In genomic region chr6:37077459-37078296, GRCh38 we compare ENCODE assay signal across 11 cellular contexts.
A peak's percentile ranks its signal among the peaks of the same experiment; 100 is the strongest.
DNase-seq lines count a peak whose midpoint lies in the region; ATAC-seq and TF ChIP-seq lines count a peak whose summit lies in the region.
"Had no signal": no experiment of that assay in that cellular context is flagged by ENCODE, and none has a peak within 500 bp of the region (broad histone marks: within the 10 kb centered on the region; RNA-seq: fewer than 3 reads in every experiment).

No MANE protein-coding gene starts in this region.

- intact Hi-C loops in gastrocnemius medialis (cut with DNase I; ENCODE audit: low total_unique reads) = no loop called here
- intact Hi-C loops in activated CD4-positive, alpha-beta memory T cell treated with anti-CD3 and anti-CD28 coated beads for 36 hours (cut with micrococcal nuclease) = no loop called here

- peak; percentile 97 for DNase-seq in GM03348 (ENCODE audit: low spot score)
- DNase-seq in brain pericyte (ENCODE audit: low read depth, low spot score) = peak; percentile 78
- DNase-seq in hepatocyte (ENCODE audit: low spot score) = peak; percentile 83
- peak; percentile 36 to 67 for DNase-seq in gastrocnemius medialis
- DNase-seq in activated CD4-positive, alpha-beta memory T cell treated with anti-CD3 and anti-CD28 coated beads for 36 hours = no peak
- DNase-seq in DMS114 treated with DMSO at 0.1 percent for 48 hours (lab: John Stamatoyannopoulos, UW; ENCODE audit: unreplicated experiment) = no peak
- no peak for DNase-seq in activated CD4-positive, alpha-beta T cell treated with anti-CD3 and anti-CD28 coated beads for 4 hours
- DNase-seq in activated CD4-positive, alpha-beta T cell treated with anti-CD3 and anti-CD28 coated beads, Interleukin-2, amount 50 U/mL, for 1 hour = no peak
- DNase-seq: DND-41, SHP77 had no signal

- peak overlapping the region; percentile 67 for H3K4me2 ChIP-seq in hepatocyte

- H3K4me3 ChIP-seq in hepatocyte (no peak overlapping the region), gastrocnemius medialis (no peak overlapping the region)

- H4K20me1 ChIP-seq in hepatocyte (ENCODE audit: insufficient read depth, poor library complexity, severe bottlenecking) = no peaks in the 10 kb centered on the region

- no peaks in the 10 kb centered on the region for H3K79me2 ChIP-seq in hepatocyte

- H3K4me1 ChIP-seq in hepatocyte (ENCODE audit: insufficient read depth) (peaks cover 11% of the 10 kb centered on the region), gastrocnemius medialis (peaks cover 5 to 19% of the 10 kb centered on the region in 2 donors)

- H3K27ac Mint-ChIP-seq in activated CD4-positive, alpha-beta memory T cell treated with anti-CD3 and anti-CD28 coated beads for 36 hours = no peak overlapping the region

- H3K9me3 Mint-ChIP-seq in activated CD4-positive, alpha-beta memory T cell treated with anti-CD3 and anti-CD28 coated beads for 36 hours = no peaks in the 10 kb centered on the region
- H3K9me3 Mint-ChIP-seq: IgD-negative memory B cell had no signal

- H3K4me3 Mint-ChIP-seq in activated CD4-positive, alpha-beta memory T cell treated with anti-CD3 and anti-CD28 coated beads for 36 hours = no peak overlapping the region
- H3K4me3 Mint-ChIP-seq: IgD-negative memory B cell had no signal

- POLR2A ChIA-PET in activated CD4-positive, alpha-beta memory T cell treated with anti-CD3 and anti-CD28 coated beads for 36 hours (lab: Charles Lee) = no interaction called here

- no peak for ATAC-seq in gastrocnemius medialis

- TF ChIP-seq CTCF in hepatocyte (IDR thresholded peaks at IDR 0.05; ENCODE audit: poor library complexity) = no peak
- TF ChIP-seq CTCF in gastrocnemius medialis (IDR thresholded peaks at IDR 0.05 in 4 of 5, conservative IDR thresholded peaks at IDR 0.05 in 1 of 5) = no peak

- H2AFZ ChIP-seq in hepatocyte = no peak overlapping the region

- CTCF ChIA-PET in activated CD4-positive, alpha-beta memory T cell treated with anti-CD3 and anti-CD28 coated beads for 36 hours (lab: Charles Lee) = no interaction called here

- H3K36me3 Mint-ChIP-seq in activated CD4-positive, alpha-beta memory T cell treated with anti-CD3 and anti-CD28 coated beads for 36 hours = no peaks in the 10 kb centered on the region
- H3K36me3 Mint-ChIP-seq: IgD-negative memory B cell had no signal

- no peaks in the 10 kb centered on the region for H3K9me2 ChIP-seq in hepatocyte (replicated peaks; ENCODE audit: insufficient read depth)

- in situ Hi-C loops in gastrocnemius medialis (cut with MboI; ENCODE audit: low sequenced_read_pairs in 4 of 4) = no loop called here

- H3K27ac ChIP-seq in hepatocyte (peak overlapping the region; percentile 63), gastrocnemius medialis (no peak overlapping the region)

- WGBS in hepatocyte (ENCODE audit: low lambda C conversion rate, missing lambda C conversion rate) = 42% methylated on average over 19 of the region's 20 CpGs

- H3K27me3 ChIP-seq in hepatocyte (no peaks in the 10 kb centered on the region), gastrocnemius medialis (no peaks in the 10 kb centered on the region)

- no peaks in the 10 kb centered on the region for H3K9me3 ChIP-seq in hepatocyte (ENCODE audit: low read depth)
- no peaks in the 10 kb centered on the region for H3K9me3 ChIP-seq in gastrocnemius medialis

- no peak for TF ChIP-seq POLR2A in gastrocnemius medialis (IDR thresholded peaks at IDR 0.05)

- peaks cover 3% of the 10 kb centered on the region for H3K4me1 Mint-ChIP-seq in activated CD4-positive, alpha-beta memory T cell treated with anti-CD3 and anti-CD28 coated beads for 36 hours (ENCODE audit: low read depth)

- no peaks in the 10 kb centered on the region for H3K36me3 ChIP-seq in hepatocyte (replicated peaks; ENCODE audit: insufficient read depth, low read depth)
- H3K36me3 ChIP-seq in gastrocnemius medialis = no peaks in the 10 kb centered on the region

- H3K27me3 Mint-ChIP-seq in activated CD4-positive, alpha-beta memory T cell treated with anti-CD3 and anti-CD28 coated beads for 36 hours = no peaks in the 10 kb centered on the region
- H3K27me3 Mint-ChIP-seq: IgD-negative memory B cell had no signal

Comparison
In these comparisons a context has a peak if more than half of its experiments do, and no peak if none do; other contexts are left out.
1. DNase-seq: peak in GM03348 (single experiment), brain pericyte (single experiment), hepatocyte (single experiment) and gastrocnemius medialis (2 of 2); none in activated CD4-positive, alpha-beta memory T cell treated with anti-CD3 and anti-CD28 coated beads for 36 hours (single experiment), DMS114 treated with DMSO at 0.1 percent for 48 hours (single experiment), activated CD4-positive, alpha-beta T cell treated with anti-CD3 and anti-CD28 coated beads for 4 hours (0 of 2) and activated CD4-positive, alpha-beta T cell treated with anti-CD3 and anti-CD28 coated beads, Interleukin-2, amount 50 U/mL, for 1 hour (single experiment).